ENCODE assay signal across 23 cellular contexts in the genomic region with DNA sequence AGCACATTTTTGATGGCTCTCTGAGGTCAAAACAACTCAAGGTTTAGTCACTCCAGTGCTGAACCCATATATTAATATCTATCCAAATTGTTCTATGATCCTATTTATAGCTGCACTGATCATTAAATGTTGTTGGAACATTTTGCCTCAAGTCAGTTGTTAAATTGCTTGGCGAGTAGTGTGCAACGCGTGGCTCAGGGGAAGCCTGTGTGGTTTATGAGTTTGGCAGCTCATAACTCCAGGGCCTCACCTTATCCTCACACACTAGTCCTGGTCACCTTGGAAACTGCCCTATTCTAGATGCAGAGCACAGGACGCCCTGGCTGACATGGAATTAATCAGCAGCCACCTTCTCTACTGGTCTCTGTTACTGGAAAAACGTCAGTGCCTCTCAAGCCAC. TPM values are rescaled to one million over a fixed set of nuclear protein-coding genes. Genes with fewer than 3 reads are reported as not detected.
DNase-seq lines count a peak whose midpoint lies in the region; ATAC-seq and TF ChIP-seq lines count a peak whose summit lies in the region.
"Had no signal": no experiment of that assay in that cellular context is flagged by ENCODE, and none has a peak within 500 bp of the region (broad histone marks: within the 10 kb centered on the region; RNA-seq: fewer than 3 reads in every experiment).

No MANE protein-coding gene starts in this region.

- H4K20me1 ChIP-seq in neural progenitor cell (ENCODE audit: low read depth) = no peaks in the 10 kb centered on the region

- H3K27me3 ChIP-seq in neural progenitor cell = no peaks in the 10 kb centered on the region
- H3K27me3 ChIP-seq: brain microvascular endothelial cell, MG63 had no signal

- H3K36me3 Mint-ChIP-seq in dendritic cell treated with granulocyte-macrophage colony-stimulating factor and Interleukin-4, amounts not matched to agents 40 ng/mL and 50 ng/mL, for 4 days (ENCODE audit: low read depth) = no peaks in the 10 kb centered on the region
- no peaks in the 10 kb centered on the region for H3K36me3 Mint-ChIP-seq in neural progenitor cell
- H3K36me3 Mint-ChIP-seq: activated naive CD8-positive, alpha-beta T cell treated with anti-CD3 and anti-CD28 coated beads for 36 hours had no signal

- H3K4me1 Mint-ChIP-seq in dendritic cell treated with granulocyte-macrophage colony-stimulating factor and Interleukin-4, amounts not matched to agents 40 ng/mL and 50 ng/mL, for 4 days (ENCODE audit: low read depth) = peaks cover 22% of the 10 kb centered on the region
- H3K4me1 Mint-ChIP-seq in neural progenitor cell = peaks cover 8% of the 10 kb centered on the region
- H3K4me1 Mint-ChIP-seq: neural crest cell had no signal

- no peak overlapping the region for H3K9ac ChIP-seq in neural progenitor cell

- no peak overlapping the region for H3K27ac ChIP-seq in neural progenitor cell
- H3K27ac ChIP-seq: brain microvascular endothelial cell, coronary artery had no signal

- no peaks in the 10 kb centered on the region for H3K79me2 ChIP-seq in neural progenitor cell (ENCODE audit: low read depth)

- no peak overlapping the region for H3K4me3 Mint-ChIP-seq in dendritic cell treated with granulocyte-macrophage colony-stimulating factor and Interleukin-4, amounts not matched to agents 40 ng/mL and 50 ng/mL, for 4 days
- H3K4me3 Mint-ChIP-seq in neural progenitor cell = no peak overlapping the region
- H3K4me3 Mint-ChIP-seq: activated CD8-positive, alpha-beta T cell treated with anti-CD3 and anti-CD28 coated beads, Interleukin-2, amount 10 ng/mL, durations not matched to agents 7 days and 5 days; activated naive CD8-positive, alpha-beta T cell treated with anti-CD3 and anti-CD28 coated beads for 36 hours; activated T-cell treated with anti-CD3 and anti-CD28 coated beads, Interleukin-2, amount 50 U/mL, for 72 hours; H9; neural crest cell had no signal

- peaks cover 4% of the 10 kb centered on the region for H3K27me3 Mint-ChIP-seq in dendritic cell treated with granulocyte-macrophage colony-stimulating factor and Interleukin-4, amounts not matched to agents 40 ng/mL and 50 ng/mL, for 4 days
- H3K27me3 Mint-ChIP-seq in neural progenitor cell (ENCODE audit: insufficient read depth, low read depth) = peaks cover 4% of the 10 kb centered on the region
- H3K27me3 Mint-ChIP-seq: activated naive CD8-positive, alpha-beta T cell treated with anti-CD3 and anti-CD28 coated beads for 36 hours; progenitor cell of endocrine pancreas had no signal

- H3F3A ChIP-seq in neural progenitor cell (ENCODE audit: low read depth) = no peaks in the 10 kb centered on the region

- H3K9me3 Mint-ChIP-seq in dendritic cell treated with granulocyte-macrophage colony-stimulating factor and Interleukin-4, amounts not matched to agents 40 ng/mL and 50 ng/mL, for 4 days = peaks cover 10% of the 10 kb centered on the region
- peaks cover 6% of the 10 kb centered on the region for H3K9me3 Mint-ChIP-seq in neural progenitor cell

- no peaks in the 10 kb centered on the region for H3K9me3 ChIP-seq in neural progenitor cell (ENCODE audit: low read depth)

- TF ChIP-seq CTCF in neural progenitor cell (IDR thresholded peaks at IDR 0.05) = no peak

- ATAC-seq in HG03378 (IDR thresholded peaks at IDR 0.05; ENCODE audit: unreplicated experiment) (no peak), GM19395 (IDR thresholded peaks at IDR 0.05; ENCODE audit: unreplicated experiment) (no peak)
- ATAC-seq: activated CD8-positive, alpha-beta T cell treated with anti-CD3 and anti-CD28 coated beads, Interleukin-2, amount 10 ng/mL, durations not matched to agents 7 days and 5 days; activated T-cell treated with anti-CD3 and anti-CD28 coated beads, Interleukin-2, amount 50 U/mL, for 72 hours; SK-N-SH treated with all-trans-retinoic acid at 6 μM for 48 hours had no signal

- no peak overlapping the region for H3K4me2 ChIP-seq in neural progenitor cell

- H3K36me3 ChIP-seq in neural progenitor cell = no peaks in the 10 kb centered on the region
- H3K36me3 ChIP-seq: brain microvascular endothelial cell, MG63 had no signal

- no peak overlapping the region for H3K4me3 ChIP-seq in neural progenitor cell
- H3K4me3 ChIP-seq: coronary artery, MG63 had no signal

- no peaks in the 10 kb centered on the region for H3K4me1 ChIP-seq in neural progenitor cell

- no peak overlapping the region for H2AFZ ChIP-seq in neural progenitor cell (replicated peaks)

- DNase-seq in DMS153 (lab: John Stamatoyannopoulos, UW) (peak; percentile 26), DMS153 treated with DMSO at 0.1 percent for 48 hours (lab: John Stamatoyannopoulos, UW; ENCODE audit: unreplicated experiment) (no peak), NCI-H2227 (lab: John Stamatoyannopoulos, UW; ENCODE audit: unreplicated experiment) (peak; percentile 55), neural progenitor cell (ENCODE audit: low spot score) (no peak), NK-92 (lab: John Stamatoyannopoulos, UW; ENCODE audit: unreplicated experiment) (no peak)
- DNase-seq: activated CD8-positive, alpha-beta T cell treated with anti-CD3 and anti-CD28 coated beads, Interleukin-2, amount 10 ng/mL, durations not matched to agents 7 days and 5 days; activated naive CD8-positive, alpha-beta T cell treated with anti-CD3 and anti-CD28 coated beads for 36 hours; activated T-cell treated with anti-CD3 and anti-CD28 coated beads, Interleukin-2, amount 50 U/mL, for 72 hours; brain microvascular endothelial cell; C1 segment of cervical spinal cord; foreskin melanocyte; H9; kidney glomerular epithelial cell; MG63; small intestine; stimulated activated CD4-positive, alpha-beta T cell treated with anti-CD3 and anti-CD28 coated beads, Interleukin-4, amount 100 ng/mL, for 24 hours had no signal

- peak overlapping the region; percentile 18 for H3K27ac Mint-ChIP-seq in dendritic cell treated with granulocyte-macrophage colony-stimulating factor and Interleukin-4, amounts not matched to agents 40 ng/mL and 50 ng/mL, for 4 days
- peak overlapping the region; percentile 30 for H3K27ac Mint-ChIP-seq in neural progenitor cell
- H3K27ac Mint-ChIP-seq: activated CD8-positive, alpha-beta T cell treated with anti-CD3 and anti-CD28 coated beads, Interleukin-2, amount 10 ng/mL, durations not matched to agents 7 days and 5 days; activated naive CD8-positive, alpha-beta T cell treated with anti-CD3 and anti-CD28 coated beads for 36 hours; activated T-cell treated with anti-CD3 and anti-CD28 coated beads, Interleukin-2, amount 50 U/mL, for 72 hours; H9; progenitor cell of endocrine pancreas had no signal

- intact Hi-C loops in dendritic cell treated with granulocyte-macrophage colony-stimulating factor and Interleukin-4, amounts not matched to agents 40 ng/mL and 50 ng/mL, for 4 days (cut with micrococcal nuclease) = loop anchor here (5.0 kb wide), 1 partner anchor 35 kb away; no protein-coding TSS in a partner anchor

RNA-seq across cellular contexts. Expression of gene CDV3, which starts 46.2 kb away (rescaled TPM):
- 175 and 272 TPM in 2 replicates for total RNA-seq in neural progenitor cell (ENCODE audit: low replicate concordance)

Comparison
In these comparisons a context has a peak if more than half of its experiments do, and no peak if none do; other contexts are left out.
1. DNase-seq: peak in DMS153 (single experiment) and NCI-H2227 (single experiment); none in DMS153 treated with DMSO at 0.1 percent for 48 hours (single experiment), neural progenitor cell (single experiment) and NK-92 (single experiment).